9 cellular contexts compared by ENCODE assay signal in genomic region chr10:70272925-70273316, GRCh38. TPM values are rescaled to one million over a fixed set of nuclear protein-coding genes. Genes with fewer than 3 reads are reported as not detected.
A peak's percentile ranks its signal among the peaks of the same experiment; 100 is the strongest.
DNase-seq lines count a peak whose midpoint lies in the region; ATAC-seq and TF ChIP-seq lines count a peak whose summit lies in the region.
"Had no signal": no experiment of that assay in that cellular context is flagged by ENCODE, and none has a peak within 500 bp of the region (broad histone marks: within the 10 kb centered on the region; RNA-seq: fewer than 3 reads in every experiment).

No MANE protein-coding gene starts in this region.

- H3K4me1 ChIP-seq in Peyer's patch (no peaks in the 10 kb centered on the region), stomach (peaks cover 0 to 13% (median 11%) of the 10 kb centered on the region in 4 donors)

- H3K4me1 Mint-ChIP-seq in activated CD8-positive, alpha-beta memory T cell treated with anti-CD3 and anti-CD28 coated beads, Interleukin-2, amount 10 ng/mL, durations not matched to agents 7 days and 5 days: peaks cover 18% of the 10 kb centered on the region

- intact Hi-C loops in stomach (cut with DNase I; ENCODE audit: low total_unique reads): no loop called here

- TF ChIP-seq EP300 in stomach (IDR thresholded peaks at IDR 0.05): no peak

- H3K27me3 Mint-ChIP-seq in activated CD8-positive, alpha-beta memory T cell treated with anti-CD3 and anti-CD28 coated beads, Interleukin-2, amount 10 ng/mL, durations not matched to agents 7 days and 5 days: no peaks in the 10 kb centered on the region

- no peaks in the 10 kb centered on the region for H3K9me3 ChIP-seq in Peyer's patch
- H3K9me3 ChIP-seq in stomach: peaks cover 0 to 8% (median 4%) of the 10 kb centered on the region in 4 donors

- peak overlapping the region; percentile 45 for H3K27ac Mint-ChIP-seq in activated CD8-positive, alpha-beta memory T cell treated with anti-CD3 and anti-CD28 coated beads, Interleukin-2, amount 10 ng/mL, durations not matched to agents 7 days and 5 days

- CTCF ChIA-PET in activated CD8-positive, alpha-beta memory T cell treated with anti-CD3 and anti-CD28 coated beads, Interleukin-2, amount 10 ng/mL, durations not matched to agents 7 days and 5 days (lab: Charles Lee): interaction anchor here (0.7 to 11.0 kb wide), 27 partner anchors 11 to 157 kb away, joined by 3 to 167 read pairs (median 4); partner anchors contain the start of genes EIF4EBP2, PPA1, SAR1A and TYSND1

- no peak for DNase-seq in activated CD8-positive, alpha-beta memory T cell treated with anti-CD3 and anti-CD28 coated beads, Interleukin-2, amount 10 ng/mL, durations not matched to agents 7 days and 5 days
- no peak for DNase-seq in activated CD8-positive, alpha-beta memory T cell treated with anti-CD3 and anti-CD28 coated beads, Interleukin-2, amount 50 U/mL, for 4 hours
- DNase-seq in Peyer's patch (no peak), germinal center (ENCODE audit: low spot score) (peak; percentile 56), stomach (no peak), SIG-M5 (lab: John Stamatoyannopoulos, UW) (no peak)
- no peak for DNase-seq in stimulated activated CD8-positive, alpha-beta memory T cell treated with anti-CD3 and anti-CD28 coated beads, Interleukin-4, amount 100 ng/mL, for 48 hours

- 9 to 19% (median 17%) methylated on average over 4 of the region's 4 CpGs for WGBS in stomach, 5 donors

- H3K9me3 Mint-ChIP-seq in activated CD8-positive, alpha-beta memory T cell treated with anti-CD3 and anti-CD28 coated beads, Interleukin-2, amount 10 ng/mL, durations not matched to agents 7 days and 5 days (ENCODE audit: low read depth): no peaks in the 10 kb centered on the region

- no peak overlapping the region for H3K27ac ChIP-seq in Peyer's patch
- H3K27ac ChIP-seq in stomach: peak overlapping the region in 2 of 5 donors; percentile 5 to 27

- peak overlapping the region; percentile 23 for H3K4me3 Mint-ChIP-seq in activated CD8-positive, alpha-beta memory T cell treated with anti-CD3 and anti-CD28 coated beads, Interleukin-2, amount 10 ng/mL, durations not matched to agents 7 days and 5 days

- H3K36me3 ChIP-seq in Peyer's patch (no peaks in the 10 kb centered on the region), stomach (no peaks in the 10 kb centered on the region)

- no peaks in the 10 kb centered on the region for H3K27me3 ChIP-seq in Peyer's patch
- no peaks in the 10 kb centered on the region for H3K27me3 ChIP-seq in stomach

- H3K4me3 ChIP-seq in Peyer's patch (no peak overlapping the region), stomach (peak overlapping the region in 1 of 4 donors; percentile 10)

- no peaks in the 10 kb centered on the region for H3K36me3 Mint-ChIP-seq in activated CD8-positive, alpha-beta memory T cell treated with anti-CD3 and anti-CD28 coated beads, Interleukin-2, amount 10 ng/mL, durations not matched to agents 7 days and 5 days

- peak; percentile 44 to 77 (median 64) for TF ChIP-seq CTCF in Peyer's patch (IDR thresholded peaks at IDR 0.05)
- TF ChIP-seq CTCF in stomach (IDR thresholded peaks at IDR 0.05): peak in 5 of 7 experiments; percentile 35 to 73 (median 47)

- no peak for TF ChIP-seq POLR2A in Peyer's patch (IDR thresholded peaks at IDR 0.05)
- TF ChIP-seq POLR2A in stomach (IDR thresholded peaks at IDR 0.05): no peak

- peak; percentile 89 for ATAC-seq in activated CD8-positive, alpha-beta memory T cell treated with anti-CD3 and anti-CD28 coated beads, Interleukin-2, amount 10 ng/mL, durations not matched to agents 7 days and 5 days
- peak; percentile 53 for ATAC-seq in HG02798 (IDR thresholded peaks at IDR 0.05; ENCODE audit: poor library complexity, unreplicated experiment)

RNA-seq across cellular contexts. Expression of gene NPFFR1, which starts 10.9 kb away (rescaled TPM):
- not detected for total RNA-seq in activated CD8-positive, alpha-beta memory T cell treated with anti-CD3 and anti-CD28 coated beads, Interleukin-2, amount 10 ng/mL, durations not matched to agents 7 days and 5 days
- total RNA-seq in Peyer's patch (not detected), stomach (under 1 TPM in 2 of 5 donors, not detected in 3; under 0.01 to 0.45 TPM)
- under 1 TPM in 1 of 3 donors, not detected in 2; 0.05 TPM for polyA plus RNA-seq in stomach
- total RNA-seq: dermis microvascular lymphatic vessel endothelial cell had no signal

RNA-seq across cellular contexts. Expression of gene PPA1, which starts 39.7 kb away (rescaled TPM):
- total RNA-seq in activated CD8-positive, alpha-beta memory T cell treated with anti-CD3 and anti-CD28 coated beads, Interleukin-2, amount 10 ng/mL, durations not matched to agents 7 days and 5 days: 100 to 1,000 TPM; 157 to 192 TPM
- total RNA-seq in Peyer's patch (100 to 1,000 TPM in 3 of 4 donors, 10 to 100 TPM in 1; 67.7 to 199 (median 110) TPM), stomach (100 to 1,000 TPM in 2 of 5 donors, 10 to 100 TPM in 3; 18.1 to 140 (median 93.9) TPM)
- polyA plus RNA-seq in stomach: 100 to 1,000 TPM; 152 to 217 (median 162) TPM
